ENCODE assay signal across 23 cellular contexts in genomic region chr15:78102741-78103140, GRCh38. TPM values are rescaled to one million over a fixed set of nuclear protein-coding genes. Genes with fewer than 3 reads are reported as not detected.
DNase-seq lines count a peak whose midpoint lies in the region; ATAC-seq and TF ChIP-seq lines count a peak whose summit lies in the region.
"Had no signal": no experiment of that assay in that cellular context is flagged by ENCODE, and none has a peak within 500 bp of the region (broad histone marks: within the 10 kb centered on the region; RNA-seq: fewer than 3 reads in every experiment).

No MANE protein-coding gene starts in this region.

- H3K27me3 ChIP-seq in RWPE2 (ENCODE audit: insufficient read depth, poor library complexity, severe bottlenecking) (no peaks in the 10 kb centered on the region), upper lobe of left lung (no peaks in the 10 kb centered on the region), dorsolateral prefrontal cortex (no peaks in the 10 kb centered on the region)
- H3K27me3 ChIP-seq: neutrophil had no signal

- no peak for TF ChIP-seq EP300 in upper lobe of left lung (IDR thresholded peaks at IDR 0.05)

- peaks cover 36% of the 10 kb centered on the region for H3K4me1 Mint-ChIP-seq in activated naive CD4-positive, alpha-beta T cell treated with anti-CD3 and anti-CD28 coated beads, Interleukin-2, amount 50 U/mL, for 24 hours
- peaks cover 30% of the 10 kb centered on the region for H3K4me1 Mint-ChIP-seq in activated naive CD4-positive, alpha-beta T cell treated with anti-CD3 and anti-CD28 coated beads for 36 hours (ENCODE audit: low read depth)

- TF ChIP-seq POLR2A in upper lobe of left lung (IDR thresholded peaks at IDR 0.05) = no peak

- ATAC-seq in RWPE2 (ENCODE audit: low read depth) (peak; percentile 22; the same call in 2 of the 3 replicates), left colon (peak; percentile 59), upper lobe of left lung (ENCODE audit: low FRiP score in 2 of 2) (no peak)

- whole genome bisulfite sequencing in upper lobe of left lung, 2 donors = 78 to 92% methylated on average over 6 of the region's 6 CpGs

- H3K9me3 Mint-ChIP-seq in activated naive CD4-positive, alpha-beta T cell treated with anti-CD3 and anti-CD28 coated beads, Interleukin-2, amount 50 U/mL, for 24 hours = no peaks in the 10 kb centered on the region
- H3K9me3 Mint-ChIP-seq in activated naive CD4-positive, alpha-beta T cell treated with anti-CD3 and anti-CD28 coated beads for 36 hours = no peaks in the 10 kb centered on the region

- H3K27me3 Mint-ChIP-seq in activated naive CD4-positive, alpha-beta T cell treated with anti-CD3 and anti-CD28 coated beads, Interleukin-2, amount 50 U/mL, for 24 hours = no peaks in the 10 kb centered on the region
- H3K27me3 Mint-ChIP-seq in activated naive CD4-positive, alpha-beta T cell treated with anti-CD3 and anti-CD28 coated beads for 36 hours (ENCODE audit: low read depth) = no peaks in the 10 kb centered on the region

- H3K4me3 ChIP-seq in RWPE2 (ENCODE audit: severe bottlenecking) (no peak overlapping the region), upper lobe of left lung (no peak overlapping the region), dorsolateral prefrontal cortex (no peak overlapping the region)
- H3K4me3 ChIP-seq: left ventricle myocardium inferior had no signal

- peak overlapping the region; percentile 23 for H3K27ac Mint-ChIP-seq in activated naive CD4-positive, alpha-beta T cell treated with anti-CD3 and anti-CD28 coated beads, Interleukin-2, amount 50 U/mL, for 24 hours
- H3K27ac Mint-ChIP-seq in activated naive CD4-positive, alpha-beta T cell treated with anti-CD3 and anti-CD28 coated beads for 36 hours = no peak overlapping the region

- H3K9me3 ChIP-seq in RWPE2 (ENCODE audit: severe bottlenecking) (no peaks in the 10 kb centered on the region), upper lobe of left lung (no peaks in the 10 kb centered on the region)
- H3K9me3 ChIP-seq: Caco-2, left ventricle myocardium inferior, neutrophil had no signal

- H3K4me1 ChIP-seq in RWPE2 (ENCODE audit: insufficient read depth, poor library complexity, severe bottlenecking) (no peaks in the 10 kb centered on the region), upper lobe of left lung (peaks cover 17 to 26% (median 21%) of the 10 kb centered on the region in 4 donors)
- H3K4me1 ChIP-seq: left ventricle myocardium inferior had no signal

- no peak for DNase-seq in activated naive CD4-positive, alpha-beta T cell treated with anti-CD3 and anti-CD28 coated beads for 36 hours
- DNase-seq in RWPE2 (ENCODE audit: low spot score) (peak; percentile 48), left colon (no peak), upper lobe of left lung (no peak), dorsolateral prefrontal cortex (no peak), NCI-H2107 (lab: John Stamatoyannopoulos, UW) (no peak), AML-193 (lab: John Stamatoyannopoulos, UW) (no peak)
- DNase-seq: activated CD8-positive, alpha-beta memory T cell treated with anti-CD3 and anti-CD28 coated beads for 24 hours; Caco-2; central memory CD4-positive, alpha-beta T cell; effector CD4-positive, alpha-beta T cell; EL; KG1; left ventricle myocardium inferior; NCI-H2081 had no signal

- intact Hi-C loops in activated naive CD4-positive, alpha-beta T cell treated with anti-CD3 and anti-CD28 coated beads for 36 hours (cut with micrococcal nuclease) = loop anchor here (2.0 kb wide), 2 partner anchors 26 to 68 kb away; partner anchors contain the start of gene TBC1D2B
- intact Hi-C loops in left colon (cut with DNase I, micrococcal nuclease) (loop anchor here in 1 of 2 donors (10.0 kb wide), 1 partner anchor 118 kb away; no protein-coding TSS in a partner anchor), dorsolateral prefrontal cortex (cut with DNase I) (no loop called here)

- H3K4me3 Mint-ChIP-seq in activated naive CD4-positive, alpha-beta T cell treated with anti-CD3 and anti-CD28 coated beads, Interleukin-2, amount 50 U/mL, for 24 hours = no peak overlapping the region
- no peak overlapping the region for H3K4me3 Mint-ChIP-seq in activated naive CD4-positive, alpha-beta T cell treated with anti-CD3 and anti-CD28 coated beads for 36 hours

- TF ChIP-seq CTCF in RWPE2 (IDR thresholded peaks at IDR 0.05; ENCODE audit: poor library complexity, severe bottlenecking) (no peak), upper lobe of left lung (IDR thresholded peaks at IDR 0.05) (no peak), dorsolateral prefrontal cortex (IDR thresholded peaks at IDR 0.05 in 54 of 56, conservative IDR thresholded peaks at IDR 0.05 in 2 of 56; ENCODE audit: low read depth in 1 of 56, partially characterized antibody in 56 of 56) (no peak)

- CTCF ChIA-PET in activated naive CD4-positive, alpha-beta T cell treated with anti-CD3 and anti-CD28 coated beads for 36 hours (lab: Charles Lee) = interaction anchor here (1.0 to 2.0 kb wide), 2 partner anchors 93 kb away, joined by 3 to 4 read pairs; no protein-coding TSS in a partner anchor

- H3K27ac ChIP-seq in RWPE2 (ENCODE audit: poor library complexity, severe bottlenecking) (no peak overlapping the region), upper lobe of left lung (peak overlapping the region in 3 of 4 donors; percentile 54 to 67 (median 57)), dorsolateral prefrontal cortex (no peak overlapping the region)
- H3K27ac ChIP-seq: left ventricle myocardium inferior, RWPE1 had no signal

- H3K36me3 Mint-ChIP-seq in activated naive CD4-positive, alpha-beta T cell treated with anti-CD3 and anti-CD28 coated beads, Interleukin-2, amount 50 U/mL, for 24 hours = no peaks in the 10 kb centered on the region
- H3K36me3 Mint-ChIP-seq in activated naive CD4-positive, alpha-beta T cell treated with anti-CD3 and anti-CD28 coated beads for 36 hours (ENCODE audit: low read depth) = no peaks in the 10 kb centered on the region

- H3K36me3 ChIP-seq in RWPE2 (ENCODE audit: low read depth) (no peaks in the 10 kb centered on the region), upper lobe of left lung (no peaks in the 10 kb centered on the region)
- H3K36me3 ChIP-seq: left ventricle myocardium inferior, neutrophil had no signal

RNA-seq across cellular contexts. Expression of gene SH2D7, which starts 10.4 kb away (rescaled TPM):
- not detected for total RNA-seq in activated naive CD4-positive, alpha-beta T cell treated with anti-CD3 and anti-CD28 coated beads for 36 hours
- total RNA-seq in left colon = 1 to 10 TPM in 1 of 2 donors, under 1 TPM in 1; 0.89 to 2.4 TPM
- total RNA-seq in upper lobe of left lung = under 1 TPM in 1 of 6 donors, not detected in 5; 0.09 TPM
- not detected for total RNA-seq in dorsolateral prefrontal cortex
- total RNA-seq: aorta, Caco-2, glomerular endothelial cell, left ventricle myocardium inferior, mononuclear cell, NCI-H460, temporal lobe had no signal

RNA-seq across cellular contexts. Expression of gene TBC1D2B, which starts 25.2 kb away (rescaled TPM):
- 10 to 100 TPM; 57.1 to 60.3 TPM for total RNA-seq in activated naive CD4-positive, alpha-beta T cell treated with anti-CD3 and anti-CD28 coated beads for 36 hours
- total RNA-seq in left colon (10 to 100 TPM; 41.3 to 63.5 TPM), upper lobe of left lung (100 to 1,000 TPM in 1 of 6 donors, 10 to 100 TPM in 5; 31.5 to 103 (median 64.2) TPM), dorsolateral prefrontal cortex (10 to 100 TPM; 18.5 to 62.5 (median 37.5) TPM)

RNA-seq across cellular contexts. Expression of gene CIB2, which starts 28.5 kb away (rescaled TPM):
- total RNA-seq in activated naive CD4-positive, alpha-beta T cell treated with anti-CD3 and anti-CD28 coated beads for 36 hours = 1 to 10 TPM; 1.9 to 2.1 TPM
- total RNA-seq in left colon (10 to 100 TPM; 12.0 to 19.7 TPM), upper lobe of left lung (1 to 10 TPM in 3 of 6 donors, under 1 TPM in 2, not detected in 1; 0.77 to 5.2 (median 1.2) TPM), dorsolateral prefrontal cortex (10 to 100 TPM in 62 of 120 experiments, 1 to 10 TPM in 58; 4.3 to 20.5 (median 10.0) TPM)

RNA-seq across cellular contexts. Expression of gene IDH3A, which starts 46.4 kb away (rescaled TPM):
- 100 to 1,000 TPM; 117 to 123 TPM for total RNA-seq in activated naive CD4-positive, alpha-beta T cell treated with anti-CD3 and anti-CD28 coated beads for 36 hours
- 100 to 1,000 TPM; 176 to 247 TPM for total RNA-seq in left colon
- total RNA-seq in upper lobe of left lung = 10 to 100 TPM; 17.5 to 80.1 (median 48.2) TPM
- 100 to 1,000 TPM; 101 to 276 (median 201) TPM for total RNA-seq in dorsolateral prefrontal cortex

Comparison
In these comparisons a context has a peak if more than half of its experiments do, and no peak if none do; other contexts are left out.
1. ATAC-seq: peak in RWPE2 (single experiment) and left colon (single experiment); none in upper lobe of left lung (0 of 2).
2. H3K27ac ChIP-seq: peak in upper lobe of left lung (3 of 4); none in RWPE2 (single experiment) and dorsolateral prefrontal cortex (0 of 59).